Comparison of ENCODE assay signal across 8 cellular contexts in the genomic region with DNA sequence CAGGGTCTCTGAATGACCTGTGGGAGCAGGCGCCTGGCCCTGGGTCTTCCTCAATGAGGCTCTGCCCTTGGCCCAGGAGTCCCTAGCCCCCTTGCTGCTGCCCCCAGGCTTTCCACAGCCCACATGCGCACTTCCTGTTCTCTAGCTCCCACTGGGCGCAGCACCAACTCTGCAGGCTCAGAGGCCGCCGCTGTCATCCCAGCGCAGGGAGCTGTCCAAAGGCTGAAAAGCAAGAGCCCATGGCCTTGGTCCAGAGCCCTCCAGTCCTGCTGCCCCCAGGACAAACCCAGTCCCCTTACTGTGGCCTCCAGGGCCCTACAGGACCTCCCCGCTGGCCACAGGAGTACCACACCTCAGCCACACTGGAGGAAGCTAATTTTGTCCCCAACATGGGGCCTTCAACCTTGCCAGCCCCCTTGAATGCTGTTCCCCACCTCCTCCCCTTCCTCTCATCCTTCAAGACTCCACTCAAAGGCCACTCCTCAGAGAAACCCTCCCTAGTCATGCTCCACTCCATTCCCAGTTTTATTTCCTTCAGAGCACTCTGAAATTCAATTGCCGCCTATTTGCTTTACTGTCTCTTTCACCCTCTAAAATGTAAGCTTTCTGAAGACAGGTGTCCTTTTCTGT. TPM values are rescaled to one million over a fixed set of nuclear protein-coding genes. Genes with fewer than 3 reads are reported as not detected.
DNase-seq lines count a peak whose midpoint lies in the region; ATAC-seq, FAIRE-seq and TF ChIP-seq lines count a peak whose summit lies in the region.

No MANE protein-coding gene starts in this region.

- H3K79me2 ChIP-seq in Karpas-422 (ENCODE audit: low read length) (no peaks in the 10 kb centered on the region), K562 (ENCODE audit: control insufficient read depth, insufficient read depth, low read length) (no peaks in the 10 kb centered on the region)

- no peaks in the 10 kb centered on the region for H3K9me3 Mint-ChIP-seq in Calu3 (ENCODE audit: low read depth, unreplicated experiment)

- H3K4me3 ChIP-seq in A549: no peak overlapping the region
- H3K4me3 ChIP-seq in Karpas-422 (ENCODE audit: low read length): no peak overlapping the region
- H3K4me3 ChIP-seq in K562: no peak overlapping the region
- H3K4me3 ChIP-seq in right lobe of liver: no peak overlapping the region

- no peaks in the 10 kb centered on the region for H3K9me1 ChIP-seq in K562 (ENCODE audit: control insufficient read depth, insufficient read depth, low read length)

- H3K4me1 ChIP-seq in A549 (no peaks in the 10 kb centered on the region), Karpas-422 (ENCODE audit: low read length) (peaks cover 14% of the 10 kb centered on the region), K562 (replicated peaks in 1 of 2; ENCODE audit: control insufficient read depth in 2 of 2, insufficient read depth in 2 of 2, low read length in 2 of 2) (no peaks in the 10 kb centered on the region; a peak in 1 of 5 replicates), right lobe of liver (no peaks in the 10 kb centered on the region)

- TF ChIP-seq POLR2A in A549 (IDR thresholded peaks at IDR 0.05; ENCODE audit: low read length): no peak
- TF ChIP-seq POLR2A in K562 (conservative IDR thresholded peaks at IDR 0.05): no peak
- no peak for TF ChIP-seq POLR2A in right lobe of liver (IDR thresholded peaks at IDR 0.05)

- BruUV-seq in K562 (replicated peaks; lab: Mats Ljungman, UMichigan) (no TSS peak), Calu3 (replicated peaks; lab: Mats Ljungman, UMichigan) (no TSS peak)

- no peak overlapping the region for H3K27ac Mint-ChIP-seq in Calu3 (ENCODE audit: unreplicated experiment)

- no peak overlapping the region for H3K4me3 Mint-ChIP-seq in Calu3 (ENCODE audit: low read depth, unreplicated experiment)

- no peaks in the 10 kb centered on the region for H3K4me1 Mint-ChIP-seq in Calu3 (ENCODE audit: low read depth, unreplicated experiment)

- H3K9ac ChIP-seq in Karpas-422 (ENCODE audit: low read length) (no peak overlapping the region), K562 (ENCODE audit: insufficient read depth in 1 of 2, low read depth in 2 of 2, low read length in 2 of 2) (no peak overlapping the region)

- H3K27ac ChIP-seq in A549 (no peak overlapping the region), Karpas-422 (ENCODE audit: low read length) (no peak overlapping the region), K562 (ENCODE audit: extremely low read depth, low read depth, low read length) (no peak overlapping the region), right lobe of liver (no peak overlapping the region)

- in situ Hi-C loops in K562 (cut with MboI): no loop called here

- H3K36me3 ChIP-seq in Karpas-422 (ENCODE audit: insufficient read depth, low read length) (no peaks in the 10 kb centered on the region), K562 (ENCODE audit: control insufficient read depth, insufficient read depth, low read length) (no peaks in the 10 kb centered on the region), right lobe of liver (no peaks in the 10 kb centered on the region)

- H2AFZ ChIP-seq in Karpas-422 (ENCODE audit: low read length) (no peak overlapping the region), K562 (ENCODE audit: low read depth, low read length) (no peak overlapping the region)

- H4K20me1 ChIP-seq in Karpas-422 (ENCODE audit: insufficient read depth, low read depth, low read length) (0 out of 2 replicates have a peak, but pooled peaks cover 8% of the 10 kb centered on the region), K562 (replicated peaks; ENCODE audit: control insufficient read depth, insufficient read depth, low read length) (peaks cover 5% of the 10 kb centered on the region; the same call in 1 of the 2 replicates)

- FAIRE-seq in A549 (lab: Jason Lieb, UNC) (no peak), K562 (lab: Jason Lieb, UNC) (no peak)

- peaks cover 4% of the 10 kb centered on the region for H3K36me3 Mint-ChIP-seq in Calu3 (ENCODE audit: insufficient read depth, unreplicated experiment)

- POLR2A ChIA-PET in A549 (lab: Yijun Ruan, JAX) (interaction anchor here (1.4 kb wide), 1 partner anchor 103 kb away, joined by 5 read pairs; no protein-coding TSS in a partner anchor), K562 (lab: Yijun Ruan, JAX) (interaction anchor here (0.6 to 1.1 kb wide), 4 partner anchors 11 to 139 kb away, joined by 3 to 4 read pairs (median 3); no protein-coding TSS in a partner anchor)

- intact Hi-C loops in K562 (cut with micrococcal nuclease) (no loop called here), right lobe of liver (cut with DNase I) (no loop called here), Calu3 (cut with micrococcal nuclease; ENCODE audit: unreplicated experiment) (no loop called here)

- ATAC-seq in A549: peak; percentile 72 to 81
- peak; percentile 94 for ATAC-seq in K562
- peak; percentile 62 to 84 (median 76) for ATAC-seq in right lobe of liver
- no peak for ATAC-seq in HG03097 (IDR thresholded peaks at IDR 0.05; ENCODE audit: low FRiP score, unreplicated experiment)

- H3K27me3 Mint-ChIP-seq in Calu3 (ENCODE audit: unreplicated experiment): peaks cover 33% of the 10 kb centered on the region

- H3K9me2 ChIP-seq in Karpas-422 (replicated peaks; ENCODE audit: insufficient read depth, low read length): no peaks in the 10 kb centered on the region

- DNase-seq in A549 (ENCODE audit: low read depth in 1 of 2, low spot score in 1 of 2) (peak in 1 of 2 experiments; percentile 53), Karpas-422 (peak; percentile 44), K562 (ENCODE audit: extremely low read depth in 1 of 4, low spot score in 3 of 4) (peak; percentile 48 to 74 (median 58)), right lobe of liver (peak in 1 of 3 donors; percentile 52), globus pallidus (ENCODE audit: low spot score) (no peak), NCI-H2029 treated with DMSO at 0.1 percent for 48 hours (lab: John Stamatoyannopoulos, UW) (no peak), Calu3 (no peak)

- 0 out of 5 replicates have a peak, but pooled peaks of 1 of the 2 experiments have one; percentile 9 for TF ChIP-seq RAD21 in A549 (conservative IDR thresholded peaks at IDR 0.05 in 1 of 2, IDR thresholded peaks at IDR 0.05 in 1 of 2)
- no peak for TF ChIP-seq RAD21 in K562 (CRISPR knock-in tag; conservative IDR thresholded peaks at IDR 0.05 in 1 of 2, IDR thresholded peaks at IDR 0.05 in 1 of 2)

- 40% methylated on average over 8 of the region's 8 CpGs for WGBS in A549 (ENCODE audit: missing lambda C conversion rate)
- WGBS in K562 (ENCODE audit: insufficient coverage, low coverage, missing lambda C conversion rate): 1% methylated on average over 8 of the region's 8 CpGs
- WGBS in right lobe of liver (ENCODE audit: insufficient coverage, low coverage, low lambda C conversion rate, missing lambda C conversion rate): 38% methylated on average over 3 of the region's 8 CpGs

- CTCF ChIA-PET in A549 (lab: Yijun Ruan, JAX) (interaction anchor here (0.8 to 23.2 kb wide), 20 partner anchors 8 to 433 kb away, joined by 3 to 678 read pairs (median 4); partner anchors contain the start of genes POU2F2 and TMEM145), K562 (lab: Yijun Ruan, JAX; ENCODE audit: low intra/inter-chr PET ratio) (no interaction called here), Calu3 (lab: Charles Lee) (interaction anchor here (0.6 to 2.1 kb wide), 4 partner anchors 13 to 201 kb away, joined by 3 to 6 read pairs (median 5); no protein-coding TSS in a partner anchor)

- TF ChIP-seq EP300 in A549 (IDR thresholded peaks at IDR 0.05): no peak
- no peak for TF ChIP-seq EP300 in K562 (IDR thresholded peaks at IDR 0.05; ENCODE audit: low read length)

- no peaks in the 10 kb centered on the region for H3K27me3 ChIP-seq in Karpas-422 (ENCODE audit: low read length)
- H3K27me3 ChIP-seq in K562 (ENCODE audit: control insufficient read depth in 2 of 2, insufficient read depth in 2 of 2, low read length in 2 of 2): peaks cover 8 to 33% of the 10 kb centered on the region in 2 experiments; a peak in 4 of 5 replicates
- no peaks in the 10 kb centered on the region for H3K27me3 ChIP-seq in right lobe of liver

- no peak for TF ChIP-seq CTCF in A549 (IDR thresholded peaks at IDR 0.05)
- peak in 1 of 3 experiments; percentile 33; a peak in 1 of 6 replicates for TF ChIP-seq CTCF in K562 (IDR thresholded peaks at IDR 0.05 in 2 of 3, conservative IDR thresholded peaks at IDR 0.05 in 1 of 3; ENCODE audit: insufficient read depth in 2 of 3, low read depth in 1 of 3, low read length in 3 of 3)
- no peak for TF ChIP-seq CTCF in right lobe of liver (IDR thresholded peaks at IDR 0.05)
- TF ChIP-seq CTCF in Calu3 (IDR thresholded peaks at IDR 0.05; ENCODE audit: unreplicated experiment): no peak

- H3K9me3 ChIP-seq in A549 (no peaks in the 10 kb centered on the region), Karpas-422 (ENCODE audit: low read length) (no peaks in the 10 kb centered on the region), K562 (replicated peaks; ENCODE audit: control insufficient read depth, insufficient read depth, low read depth, low read length) (no peaks in the 10 kb centered on the region), right lobe of liver (no peaks in the 10 kb centered on the region)

- no peak overlapping the region for H3K4me2 ChIP-seq in A549
- no peak overlapping the region for H3K4me2 ChIP-seq in Karpas-422 (ENCODE audit: low read depth, low read length, poor library complexity, severe bottlenecking)
- H3K4me2 ChIP-seq in K562 (ENCODE audit: insufficient read depth, low read length): no peak overlapping the region

RNA-seq across cellular contexts. Expression of gene POU2F2, which starts 8.0 kb away (rescaled TPM):
- 0.15 and 0.16 TPM in 2 replicates for polyA plus RNA-seq in A549 (2011; rRNA removed)
- polyA plus RNA-seq in A549 (2012; cell fraction: cytosol; rRNA removed): 0.13 and 0.14 TPM in 2 replicates
- polyA plus RNA-seq in A549 (2012; cell fraction: nucleus; rRNA removed): 0.56 and 0.83 TPM in 2 replicates
- 0.24 to 0.49 TPM (median 0.28 TPM) in 3 replicates for polyA plus RNA-seq in A549 (2017; fragmentation: RNase III; extraction: RNeasy Plus Mini Kit Qiagen cat#74134 plus additional on column Dnase treatment)
- 0.58 TPM in 1 of 2 replicates, not detected in the other for polyA minus RNA-seq in A549 (2011; rRNA and poly(A)+ RNA removed)
- 61.9 and 69.4 TPM in 2 replicates for total RNA-seq in Karpas-422 (2014; rRNA removed; shearing (Covaris generic); ENCODE audit: low replicate concordance)
- total RNA-seq in K562 (2011; cell fraction: chromatin; rRNA removed; ENCODE audit: low replicate concordance): 0.88 and 0.93 TPM in 2 replicates
- 0.39 and 0.50 TPM in 2 replicates for total RNA-seq in K562 (2011; cell fraction: nucleolus; rRNA removed)
- total RNA-seq in K562 (2011; cell fraction: nucleoplasm; rRNA removed): 0.44 and 0.76 TPM in 2 replicates
- 0.14 and 0.37 TPM in 2 replicates for total RNA-seq in K562 (2014; rRNA removed)
- 0.03 and 0.07 TPM in 2 replicates for total RNA-seq in K562 (2014; rRNA removed; fragmentation: Illumina TruSeq; extraction: Trizol)
- total RNA-seq in K562 (2015; rRNA removed; fragmentation: Illumina TruSeq; extraction: Trizol): 0.14 and 0.19 TPM in 2 replicates
- 0.56 and 0.60 TPM in 2 replicates for total RNA-seq in K562 (2021)
- polyA plus RNA-seq in K562 (2011; rRNA removed): 0.26 and 0.28 TPM in 2 replicates
- polyA plus RNA-seq in K562 (2011; cell fraction: cytosol; rRNA removed): 0.12 and 0.46 TPM in 2 replicates
- 0.88 and 1.2 TPM in 2 replicates for polyA plus RNA-seq in K562 (2011; cell fraction: nucleus; rRNA removed)
- polyA plus RNA-seq in K562 (2012): 0.33 and 0.73 TPM in 2 replicates
- polyA plus RNA-seq in K562 (2014; fragmentation: Illumina TruSeq; extraction: Trizol): 0.42 and 0.68 TPM in 2 replicates
- under 1 TPM; 0.03 TPM for polyA plus RNA-seq in K562 (2014; fragmentation: Nextera tagmentation; extraction: Ambion mirVana)
- 0.61 and 1.1 TPM in 2 replicates for polyA plus RNA-seq in K562 (2014; rRNA removed)
- polyA minus RNA-seq in K562 (2011; rRNA and poly(A)+ RNA removed): 0.11 and 0.12 TPM in 2 replicates
- polyA minus RNA-seq in K562 (2011; cell fraction: cytosol; rRNA and poly(A)+ RNA removed): not detected in 2 replicates
- 0.40 and 0.56 TPM in 2 replicates for polyA minus RNA-seq in K562 (2011; cell fraction: nucleus; rRNA and poly(A)+ RNA removed)
- total RNA-seq in right lobe of liver: 1 to 10 TPM in 3 of 6 experiments, under 1 TPM in 3; 0.18 to 3.0 (median 1.00) TPM
- 3.9 and 4.6 TPM in 2 replicates for total RNA-seq in Calu3 (2022)

Comparison
In these comparisons a context has a peak if more than half of its experiments do, and no peak if none do; other contexts are left out.
1. DNase-seq: peak in Karpas-422 (single experiment) and K562 (4 of 4); none in globus pallidus (single experiment), NCI-H2029 treated with DMSO at 0.1 percent for 48 hours (single experiment) and Calu3 (single experiment).
2. RNA of gene POU2F2, which starts 8.0 kb away (total RNA-seq): 61.9 to 69.4 TPM in Karpas-422; 3.9 to 4.6 TPM in Calu3, 0.18 to 3.0 TPM in right lobe of liver and 0.03 to 0.93 TPM in K562; every median in the first group is over 10 times any median in the second.
3. Of the 35 proteins assayed by ChIP-seq in both K562 and A549: peak only in K562: HDAC2 and MAZ; only in A549: none; in both: EHMT2 and REST; in neither: 28; mixed calls (peak in some experiments, not most) for 3.